In the genomic region with DNA sequence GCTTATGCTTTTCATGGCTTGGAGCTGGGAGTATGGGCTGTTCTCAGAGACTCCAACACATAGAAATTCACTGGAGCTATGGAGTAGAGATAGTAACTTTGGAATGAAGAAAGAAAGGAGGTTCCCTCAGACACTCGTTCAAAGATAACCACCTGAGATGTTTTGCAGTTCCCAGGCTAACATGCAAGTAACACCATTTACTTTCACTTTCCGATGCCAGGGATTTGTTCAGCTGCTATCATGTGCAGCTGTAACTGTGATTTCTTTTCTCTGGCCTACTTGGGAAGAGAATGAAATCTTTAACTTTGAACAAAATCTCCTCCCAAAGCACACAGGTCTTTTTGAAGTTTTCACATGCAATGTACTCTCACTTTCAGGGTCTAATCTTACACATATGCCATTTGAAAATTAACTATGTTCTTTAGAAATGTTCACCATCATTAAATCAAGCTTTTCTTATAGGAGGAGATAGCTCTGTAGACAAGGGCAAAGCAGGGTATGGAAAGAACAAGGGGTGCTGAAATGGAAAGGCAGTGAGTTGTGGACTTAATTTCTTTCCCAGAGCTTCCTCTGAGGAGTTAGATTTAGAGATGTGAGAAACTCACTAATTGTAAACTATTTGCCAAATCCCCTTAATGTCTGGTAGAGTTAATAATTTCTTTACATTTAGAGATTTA, we compare ENCODE assay signal across 13 cellular contexts.
DNase-seq lines count a peak whose midpoint lies in the region; ATAC-seq and TF ChIP-seq lines count a peak whose summit lies in the region.
"Had no signal": no experiment of that assay in that cellular context is flagged by ENCODE, and none has a peak within 500 bp of the region (broad histone marks: within the 10 kb centered on the region; RNA-seq: fewer than 3 reads in every experiment).

No MANE protein-coding gene starts in this region.

- no peak overlapping the region for H3K4me3 Mint-ChIP-seq in nephron
- H3K4me3 Mint-ChIP-seq: activated CD4-positive, alpha-beta T cell treated with anti-CD3 and anti-CD28 coated beads, Interleukin-2, amount 10 ng/mL, durations not matched to agents 7 days and 5 days; stimulated activated naive CD8-positive, alpha-beta T cell treated with anti-CD3 and anti-CD28 coated beads, Interleukin-15, Interleukin-2, amounts not matched to agents 100 ng/mL and 50 ng/mL, for 24 hours had no signal

- intact Hi-C loops in upper lobe of right lung (cut with DNase I): no loop called here

- H3K36me3 ChIP-seq in OCI-LY3 (replicated peaks; ENCODE audit: low read depth, low read length): no peaks in the 10 kb centered on the region
- no peaks in the 10 kb centered on the region for H3K36me3 ChIP-seq in endocrine pancreas (ENCODE audit: control insufficient read depth, insufficient read depth, low read length)
- H3K36me3 ChIP-seq in upper lobe of right lung: no peaks in the 10 kb centered on the region

- H3K9me3 ChIP-seq in OCI-LY3 (ENCODE audit: insufficient read depth, low read length) (no peaks in the 10 kb centered on the region), endocrine pancreas (ENCODE audit: control insufficient read depth, low read length) (no peaks in the 10 kb centered on the region), upper lobe of right lung (no peaks in the 10 kb centered on the region)

- no peak overlapping the region for H3K4me3 ChIP-seq in OCI-LY3 (ENCODE audit: low read length)
- peak overlapping the region; percentile 67 for H3K4me3 ChIP-seq in endocrine pancreas (ENCODE audit: control insufficient read depth, insufficient read depth, low read length)
- H3K4me3 ChIP-seq in upper lobe of right lung: no peak overlapping the region

- DNase-seq in COR-L47 (lab: John Stamatoyannopoulos, UW): peak; percentile 7
- no peak for DNase-seq in upper lobe of right lung
- no peak for DNase-seq in Kasumi-1 (lab: John Stamatoyannopoulos, UW)
- DNase-seq: activated CD4-positive, alpha-beta T cell treated with anti-CD3 and anti-CD28 coated beads, Interleukin-2, amount 10 ng/mL, durations not matched to agents 7 days and 5 days; activated T-cell treated with anti-CD3 and anti-CD28 coated beads, Interleukin-2, amount 50 U/mL, for 1 hour; dermis blood vessel endothelial cell; NCI-H2081 treated with DMSO at 0.1 percent for 48 hours had no signal

- H3K36me3 Mint-ChIP-seq in nephron (ENCODE audit: low read depth): no peaks in the 10 kb centered on the region

- TF ChIP-seq CTCF in OCI-LY3 (IDR thresholded peaks at IDR 0.05; ENCODE audit: low read depth, low read length): no peak
- no peak for TF ChIP-seq CTCF in nephron (IDR thresholded peaks at IDR 0.05; ENCODE audit: unreplicated experiment in 3 of 3)
- no peak for TF ChIP-seq CTCF in upper lobe of right lung (IDR thresholded peaks at IDR 0.05)

- peak overlapping the region; percentile 21 for H3K4me2 ChIP-seq in OCI-LY3 (ENCODE audit: low read length)

- no peaks in the 10 kb centered on the region for H3K9me3 Mint-ChIP-seq in nephron
- H3K9me3 Mint-ChIP-seq: activated CD4-positive, alpha-beta T cell treated with anti-CD3 and anti-CD28 coated beads, Interleukin-2, amount 10 ng/mL, durations not matched to agents 7 days and 5 days; stimulated activated naive CD8-positive, alpha-beta T cell treated with anti-CD3 and anti-CD28 coated beads, Interleukin-15, Interleukin-2, amounts not matched to agents 100 ng/mL and 50 ng/mL, for 24 hours had no signal

- no peaks in the 10 kb centered on the region for H3K27me3 Mint-ChIP-seq in nephron (ENCODE audit: low read depth)
- H3K27me3 Mint-ChIP-seq: activated CD4-positive, alpha-beta T cell treated with anti-CD3 and anti-CD28 coated beads, Interleukin-2, amount 10 ng/mL, durations not matched to agents 7 days and 5 days; stimulated activated naive CD8-positive, alpha-beta T cell treated with anti-CD3 and anti-CD28 coated beads, Interleukin-15, Interleukin-2, amounts not matched to agents 100 ng/mL and 50 ng/mL, for 24 hours had no signal

- peak overlapping the region; percentile 4 to 62 (median 32) for H3K27ac Mint-ChIP-seq in nephron
- H3K27ac Mint-ChIP-seq: activated CD4-positive, alpha-beta T cell treated with anti-CD3 and anti-CD28 coated beads, Interleukin-2, amount 10 ng/mL, durations not matched to agents 7 days and 5 days; stimulated activated naive CD8-positive, alpha-beta T cell treated with anti-CD3 and anti-CD28 coated beads, Interleukin-15, Interleukin-2, amounts not matched to agents 100 ng/mL and 50 ng/mL, for 24 hours had no signal

- H2AFZ ChIP-seq in OCI-LY3 (ENCODE audit: low read depth, low read length): no peak overlapping the region; the same call in 1 of the 2 replicates

- H3K79me2 ChIP-seq in OCI-LY3 (ENCODE audit: low read length): no peaks in the 10 kb centered on the region

- H4K20me1 ChIP-seq in OCI-LY3 (ENCODE audit: insufficient read depth, low read length): no peaks in the 10 kb centered on the region

- peaks cover 12% of the 10 kb centered on the region for H3K4me1 Mint-ChIP-seq in nephron
- H3K4me1 Mint-ChIP-seq: activated CD4-positive, alpha-beta T cell treated with anti-CD3 and anti-CD28 coated beads, Interleukin-2, amount 10 ng/mL, durations not matched to agents 7 days and 5 days had no signal

- H3K27ac ChIP-seq in OCI-LY3 (ENCODE audit: low read length) (no peak overlapping the region), upper lobe of right lung (no peak overlapping the region)

- H3K9ac ChIP-seq in OCI-LY3 (ENCODE audit: low read length): no peak overlapping the region
- H3K9ac ChIP-seq in endocrine pancreas (ENCODE audit: control insufficient read depth, insufficient read depth, low read length): no peak overlapping the region

- no peaks in the 10 kb centered on the region for H3K27me3 ChIP-seq in OCI-LY3 (ENCODE audit: low read depth, low read length)
- no peaks in the 10 kb centered on the region for H3K27me3 ChIP-seq in endocrine pancreas (ENCODE audit: control insufficient read depth, insufficient read depth, low read length)
- H3K27me3 ChIP-seq in upper lobe of right lung: no peaks in the 10 kb centered on the region

- H3K4me1 ChIP-seq in OCI-LY3 (ENCODE audit: low read length): no peaks in the 10 kb centered on the region
- no peaks in the 10 kb centered on the region for H3K4me1 ChIP-seq in endocrine pancreas (ENCODE audit: control insufficient read depth, insufficient read depth, low read length)
- H3K4me1 ChIP-seq in upper lobe of right lung: no peaks in the 10 kb centered on the region

- ATAC-seq in GM21390 (IDR thresholded peaks at IDR 0.05; ENCODE audit: unreplicated experiment) (no peak), GM19351 (IDR thresholded peaks at IDR 0.05; ENCODE audit: unreplicated experiment) (no peak), upper lobe of right lung (no peak)
